In genomic region chr7:2884161-2884560, GRCh38 we compare ENCODE assay signal across 21 cellular contexts. TPM values are rescaled to one million over a fixed set of nuclear protein-coding genes. Genes with fewer than 3 reads are reported as not detected.
A peak's percentile ranks its signal among the peaks of the same experiment; 100 is the strongest.
DNase-seq lines count a peak whose midpoint lies in the region; ATAC-seq and TF ChIP-seq lines count a peak whose summit lies in the region.
"Had no signal": no experiment of that assay in that cellular context is flagged by ENCODE, and none has a peak within 500 bp of the region (broad histone marks: within the 10 kb centered on the region; RNA-seq: fewer than 3 reads in every experiment).

No MANE protein-coding gene starts in this region.

- H3K9me3 ChIP-seq in mucosa of descending colon (no peaks in the 10 kb centered on the region), heart right ventricle (no peaks in the 10 kb centered on the region)

- no peak overlapping the region for H3K4me3 ChIP-seq in mucosa of descending colon
- no peak overlapping the region for H3K4me3 ChIP-seq in heart right ventricle
- H3K4me3 ChIP-seq: PC-9 had no signal

- DNase-seq in DMS153 treated with DMSO at 0.1 percent for 48 hours (lab: John Stamatoyannopoulos, UW; ENCODE audit: unreplicated experiment) (peak; percentile 28), DMS153 (lab: John Stamatoyannopoulos, UW) (no peak), NCI-H748 treated with DMSO at 0.1 percent for 48 hours (lab: John Stamatoyannopoulos, UW) (peak; percentile 14), mucosa of descending colon (no peak), heart right ventricle (no peak), SIG-M5 (lab: John Stamatoyannopoulos, UW) (no peak), NCI-H2227 (lab: John Stamatoyannopoulos, UW; ENCODE audit: unreplicated experiment) (no peak), NCI-H2107 treated with DMSO at 0.1 percent for 48 hours (lab: John Stamatoyannopoulos, UW; ENCODE audit: unreplicated experiment) (no peak)
- DNase-seq: Calu3; CD8-positive, alpha-beta memory T cell; IMR-90; KG1; MM.1S; NCI-H2029; NCI-H2227 treated with DMSO at 0.1 percent for 48 hours; NCI-H526 treated with DMSO at 0.1 percent for 48 hours; NK-92 treated with Interleukin-12 subunit alpha and Interleukin-12 subunit beta, amount 100 ng/mL, for 24 hours; PC-9; Right ventricle myocardium superior; RPMI8226 had no signal

- peak; percentile 59 for ATAC-seq in mucosa of descending colon
- no peak for ATAC-seq in heart right ventricle

- no peaks in the 10 kb centered on the region for H3K36me3 ChIP-seq in mucosa of descending colon (ENCODE audit: low read depth)
- H3K36me3 ChIP-seq in heart right ventricle = no peaks in the 10 kb centered on the region

- intact Hi-C loops in mucosa of descending colon (cut with DNase I, micrococcal nuclease) = no loop called here
- intact Hi-C loops in heart right ventricle (cut with DNase I) = loop anchor here in 5 of 10 donors (10.0 kb wide), 3 partner anchors 271 to 1011 kb away; no protein-coding TSS in a partner anchor

- H3K27ac ChIP-seq in heart right ventricle = no peak overlapping the region
- H3K27ac ChIP-seq: 22Rv1, PC-9 had no signal

- no peak for TF ChIP-seq CTCF in mucosa of descending colon (IDR thresholded peaks at IDR 0.05)
- TF ChIP-seq CTCF in heart right ventricle (IDR thresholded peaks at IDR 0.05) = no peak

- H3K4me1 ChIP-seq in mucosa of descending colon (ENCODE audit: low read depth) (peaks cover 11% of the 10 kb centered on the region), heart right ventricle (no peaks in the 10 kb centered on the region)

- H3K27me3 ChIP-seq in heart right ventricle = peaks cover 0 to 4% (median 0%) of the 10 kb centered on the region in 7 donors

- WGBS in heart right ventricle, 2 donors = 78 to 87% methylated on average over 9 of the region's 9 CpGs

RNA-seq across cellular contexts. Expression of gene GNA12, which starts 40.1 kb away (rescaled TPM):
- total RNA-seq in mucosa of descending colon (10 to 100 TPM; 21.7 to 57.7 (median 25.7) TPM), heart right ventricle (10 to 100 TPM; 25.0 to 46.4 (median 34.5) TPM)
- 10 to 100 TPM in 1 of 2 donors, 1 to 10 TPM in 1; 6.4 to 19.4 TPM for polyA plus RNA-seq in heart right ventricle

Comparison
In these comparisons a context has a peak if more than half of its experiments do, and no peak if none do; other contexts are left out.
1. DNase-seq: peak in DMS153 treated with DMSO at 0.1 percent for 48 hours (single experiment) and NCI-H748 treated with DMSO at 0.1 percent for 48 hours (single experiment); none in DMS153 (single experiment), mucosa of descending colon (0 of 3), heart right ventricle (0 of 2), SIG-M5 (single experiment), NCI-H2227 (single experiment) and NCI-H2107 treated with DMSO at 0.1 percent for 48 hours (single experiment).